Comparison of ENCODE assay signal across 13 cellular contexts in the genomic region with DNA sequence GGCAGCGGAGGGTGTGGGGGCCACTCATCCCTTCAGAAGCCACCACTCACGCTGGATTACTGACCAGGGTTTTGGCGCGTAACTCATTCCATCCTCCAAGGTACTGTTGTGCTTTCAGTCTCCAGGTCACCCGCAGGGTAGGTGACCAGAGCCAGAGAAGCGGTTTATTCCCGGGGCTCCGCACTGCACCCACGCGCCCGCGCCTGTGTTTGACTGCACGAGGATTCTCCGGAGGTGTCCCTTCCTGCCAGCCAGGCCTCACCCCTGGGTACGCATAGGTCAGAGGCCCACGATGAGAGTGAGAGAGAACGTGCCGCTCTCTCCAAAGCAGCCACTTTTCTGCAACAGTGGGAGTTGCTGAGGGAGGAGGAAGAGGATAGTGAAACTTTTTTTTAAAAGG. TPM values are rescaled to one million over a fixed set of nuclear protein-coding genes. Genes with fewer than 3 reads are reported as not detected.
DNase-seq lines count a peak whose midpoint lies in the region; ATAC-seq and TF ChIP-seq lines count a peak whose summit lies in the region.
"Had no signal": no experiment of that assay in that cellular context is flagged by ENCODE, and none has a peak within 500 bp of the region (broad histone marks: within the 10 kb centered on the region; RNA-seq: fewer than 3 reads in every experiment).

No MANE protein-coding gene starts in this region.

- H3K27ac Mint-ChIP-seq in nephron progenitor cell (peak overlapping the region; percentile 97), type B pancreatic cell (no peak overlapping the region)

- H3K9me3 Mint-ChIP-seq in nephron progenitor cell = no peaks in the 10 kb centered on the region
- peaks cover 4% of the 10 kb centered on the region for H3K9me3 Mint-ChIP-seq in type B pancreatic cell
- H3K9me3 Mint-ChIP-seq: activated T-cell treated with anti-CD3 and anti-CD28 coated beads, Interleukin-2, amount 50 U/mL, for 24 hours had no signal

- TF ChIP-seq CTCF in left ventricle myocardium inferior (IDR thresholded peaks at IDR 0.05; ENCODE audit: borderline replicate concordance) (no peak), nephron progenitor cell (IDR thresholded peaks at IDR 0.05) (no peak), type B pancreatic cell (conservative IDR thresholded peaks at IDR 0.05) (no peak)

- H3K36me3 Mint-ChIP-seq in nephron progenitor cell (ENCODE audit: low read depth) (peaks cover 17% of the 10 kb centered on the region), type B pancreatic cell (peaks cover 4% of the 10 kb centered on the region)

- H3K36me3 ChIP-seq in left ventricle myocardium inferior = no peaks in the 10 kb centered on the region

- DNase-seq in left ventricle myocardium inferior = no peak
- DNase-seq in left cardiac atrium = no peak
- DNase-seq in nephron progenitor cell = no peak
- peak; percentile 62 for DNase-seq in type B pancreatic cell (ENCODE audit: extremely low spot score, unreplicated experiment)
- DNase-seq in iPS-NIHi7 (ENCODE audit: extremely low spot score) = no peak
- no peak for DNase-seq in inferior parietal cortex (ENCODE audit: extremely low spot score)
- no peak for DNase-seq in activated CD4-positive, alpha-beta T cell treated with anti-CD3 and anti-CD28 coated beads for 4 hours
- DNase-seq: activated CD4-positive, alpha-beta T cell treated with anti-CD3 and anti-CD28 coated beads for 48 hours; activated T-cell treated with anti-CD3 and anti-CD28 coated beads, Interleukin-2, amount 50 U/mL, for 24 hours; GOT3; PC-3; T-helper 1 cell had no signal

- H3K4me3 ChIP-seq in left ventricle myocardium inferior = no peak overlapping the region

- H3K27ac ChIP-seq in left ventricle myocardium inferior (replicated peaks) = peak overlapping the region; percentile 82
- H3K27ac ChIP-seq in cingulate gyrus (ENCODE audit: low read depth, low read length) = peak overlapping the region; percentile 86

- no peaks in the 10 kb centered on the region for H3K9me3 ChIP-seq in left ventricle myocardium inferior (replicated peaks)

- peaks cover 57% of the 10 kb centered on the region for H3K4me1 ChIP-seq in left ventricle myocardium inferior

- H3K4me3 Mint-ChIP-seq in nephron progenitor cell = no peak overlapping the region
- no peak overlapping the region for H3K4me3 Mint-ChIP-seq in type B pancreatic cell
- H3K4me3 Mint-ChIP-seq: activated T-cell treated with anti-CD3 and anti-CD28 coated beads, Interleukin-2, amount 50 U/mL, for 24 hours had no signal

- ATAC-seq in left cardiac atrium = no peak
- ATAC-seq: PC-3 had no signal

- H3K4me1 Mint-ChIP-seq in nephron progenitor cell (peaks cover 77% of the 10 kb centered on the region), type B pancreatic cell (ENCODE audit: unreplicated experiment) (peaks cover 41% of the 10 kb centered on the region)

- intact Hi-C loops in left ventricle myocardium inferior (cut with micrococcal nuclease) (no loop called here), left cardiac atrium (cut with DNase I) (no loop called here)

- no peaks in the 10 kb centered on the region for H3K27me3 ChIP-seq in left ventricle myocardium inferior (ENCODE audit: low read depth)

- H3K27me3 Mint-ChIP-seq in nephron progenitor cell (ENCODE audit: low read depth, poor library complexity) (peaks cover under 1% of the 10 kb centered on the region), type B pancreatic cell (peaks cover 3% of the 10 kb centered on the region)
- H3K27me3 Mint-ChIP-seq: activated T-cell treated with anti-CD3 and anti-CD28 coated beads, Interleukin-2, amount 50 U/mL, for 24 hours had no signal

RNA-seq across cellular contexts. Expression of a gene that starts 55.5 kb away (rescaled TPM):
- total RNA-seq in left ventricle myocardium inferior (12.9 TPM), left cardiac atrium (10 to 100 TPM in 1 of 2 donors, 1 to 10 TPM in 1; 9.7 to 13.1 TPM), type B pancreatic cell (ENCODE audit: low replicate concordance) (15.0 and 18.2 TPM in 2 replicates)
